In genomic region chr10:83991986-83992753, GRCh38 we compare ENCODE assay signal across 8 cellular contexts.
DNase-seq lines count a peak whose midpoint lies in the region; ATAC-seq, FAIRE-seq and TF ChIP-seq lines count a peak whose summit lies in the region.

No MANE protein-coding gene starts in this region.

- H3K36me3 ChIP-seq in astrocyte (ENCODE audit: insufficient read depth, low read length), result no peaks in the 10 kb centered on the region

- H3K4me3 ChIP-seq in astrocyte (ENCODE audit: insufficient read depth, low read depth, low read length), result no peak overlapping the region

- H4K20me1 ChIP-seq in astrocyte (ENCODE audit: insufficient read depth, low read length), result no peaks in the 10 kb centered on the region

- H3K9me3 ChIP-seq in astrocyte (ENCODE audit: insufficient read depth, low read depth, low read length), result peaks cover 2% of the 10 kb centered on the region

- no peaks in the 10 kb centered on the region for H3K27me3 ChIP-seq in astrocyte (ENCODE audit: insufficient read depth, low read length)

- H3K9ac ChIP-seq in astrocyte (ENCODE audit: low read length), result no peak overlapping the region

- H3K4me2 ChIP-seq in astrocyte (ENCODE audit: low read length), result no peak overlapping the region

- peak; percentile 2 for DNase-seq in Calu3
- DNase-seq in KBM-7, result peak; percentile 30
- no peak for DNase-seq in astrocyte (ENCODE audit: low read depth)
- DNase-seq in retina, result peak; percentile 33
- DNase-seq in activated CD8-positive, alpha-beta memory T cell treated with anti-CD3 and anti-CD28 coated beads, Interleukin-2, amount 50 U/mL, for 48 hours, result no peak
- no peak for DNase-seq in kidney glomerular epithelial cell (lab: John Stamatoyannopoulos, UW)
- DNase-seq in natural killer cell treated with Interleukin-12 subunit alpha and Interleukin-12 subunit beta and Interleukin-15 and Interleukin-18, amount 100 ng/mL, for 72 hours (ENCODE audit: low spot score), result no peak

- H3K27me3 Mint-ChIP-seq in Calu3 (ENCODE audit: unreplicated experiment) (peaks cover 26% of the 10 kb centered on the region), astrocyte (ENCODE audit: low read depth, unreplicated experiment) (peaks cover 10% of the 10 kb centered on the region)
- peaks cover 2 to 7% of the 10 kb centered on the region in 2 donors for H3K27me3 Mint-ChIP-seq in natural killer cell treated with Interleukin-12 subunit alpha and Interleukin-12 subunit beta and Interleukin-15 and Interleukin-18, amount 100 ng/mL, for 72 hours

- BruUV-seq in Calu3 (replicated peaks; lab: Mats Ljungman, UMichigan), result no TSS peak

- no peak overlapping the region for H2AFZ ChIP-seq in astrocyte (ENCODE audit: low read depth, low read length)

- FAIRE-seq in astrocyte (lab: Jason Lieb, UNC), result no peak

- H3K4me1 ChIP-seq in astrocyte (ENCODE audit: insufficient read depth, low read length), result no peaks in the 10 kb centered on the region

- H3K79me2 ChIP-seq in astrocyte (ENCODE audit: insufficient read depth, low read length), result no peaks in the 10 kb centered on the region

- no peak overlapping the region for H3K27ac ChIP-seq in astrocyte (ENCODE audit: low read depth, low read length)

- H3K27ac Mint-ChIP-seq in Calu3 (ENCODE audit: unreplicated experiment) (no peak overlapping the region), astrocyte (ENCODE audit: unreplicated experiment) (no peak overlapping the region)
- H3K27ac Mint-ChIP-seq in natural killer cell treated with Interleukin-12 subunit alpha and Interleukin-12 subunit beta and Interleukin-15 and Interleukin-18, amount 100 ng/mL, for 72 hours, result no peak overlapping the region

- intact Hi-C loops in Calu3 (cut with micrococcal nuclease; ENCODE audit: unreplicated experiment), result no loop called here

- H3K4me3 Mint-ChIP-seq in Calu3 (ENCODE audit: low read depth, unreplicated experiment) (no peak overlapping the region), astrocyte (ENCODE audit: unreplicated experiment) (no peak overlapping the region)
- no peak overlapping the region for H3K4me3 Mint-ChIP-seq in natural killer cell treated with Interleukin-12 subunit alpha and Interleukin-12 subunit beta and Interleukin-15 and Interleukin-18, amount 100 ng/mL, for 72 hours

- no peaks in the 10 kb centered on the region for H3K36me3 Mint-ChIP-seq in Calu3 (ENCODE audit: insufficient read depth, unreplicated experiment)
- H3K36me3 Mint-ChIP-seq in astrocyte (ENCODE audit: low read depth, unreplicated experiment), result no peaks in the 10 kb centered on the region
- H3K36me3 Mint-ChIP-seq in natural killer cell treated with Interleukin-12 subunit alpha and Interleukin-12 subunit beta and Interleukin-15 and Interleukin-18, amount 100 ng/mL, for 72 hours, result no peaks in the 10 kb centered on the region

- H3K9me3 Mint-ChIP-seq in Calu3 (ENCODE audit: low read depth, unreplicated experiment) (no peaks in the 10 kb centered on the region), astrocyte (ENCODE audit: unreplicated experiment) (peaks cover 2% of the 10 kb centered on the region)
- no peaks in the 10 kb centered on the region for H3K9me3 Mint-ChIP-seq in natural killer cell treated with Interleukin-12 subunit alpha and Interleukin-12 subunit beta and Interleukin-15 and Interleukin-18, amount 100 ng/mL, for 72 hours

- in situ Hi-C loops in KBM-7 (cut with MboI; ENCODE audit: low pct_unique_long_range_greater_than_20kb, low sequenced_read_pairs), result no loop called here

- CTCF ChIA-PET in Calu3 (lab: Charles Lee), result no interaction called here

- no peak for TF ChIP-seq CTCF in Calu3 (IDR thresholded peaks at IDR 0.05; ENCODE audit: unreplicated experiment)
- peak; percentile 20 for TF ChIP-seq CTCF in astrocyte (IDR thresholded peaks at IDR 0.05; ENCODE audit: insufficient read depth, low read depth, low read length)

- ATAC-seq in GM19035 (IDR thresholded peaks at IDR 0.05; ENCODE audit: unreplicated experiment), result peak; percentile 50
- ATAC-seq in natural killer cell treated with Interleukin-12 subunit alpha and Interleukin-12 subunit beta and Interleukin-15 and Interleukin-18, amount 100 ng/mL, for 72 hours, result no peak

- H3K4me1 Mint-ChIP-seq in Calu3 (ENCODE audit: low read depth, unreplicated experiment) (no peaks in the 10 kb centered on the region), astrocyte (ENCODE audit: low read depth, unreplicated experiment) (peaks cover 3% of the 10 kb centered on the region)
- H3K4me1 Mint-ChIP-seq in natural killer cell treated with Interleukin-12 subunit alpha and Interleukin-12 subunit beta and Interleukin-15 and Interleukin-18, amount 100 ng/mL, for 72 hours (ENCODE audit: low read depth in 2 of 2), result peaks cover 0 to 22% of the 10 kb centered on the region in 2 donors

Comparison
In these comparisons a context has a peak if more than half of its experiments do, and no peak if none do; other contexts are left out.
1. DNase-seq: peak in Calu3 (single experiment), KBM-7 (single experiment) and retina (single experiment); none in astrocyte (single experiment), activated CD8-positive, alpha-beta memory T cell treated with anti-CD3 and anti-CD28 coated beads, Interleukin-2, amount 50 U/mL, for 48 hours (single experiment), kidney glomerular epithelial cell (single experiment) and natural killer cell treated with Interleukin-12 subunit alpha and Interleukin-12 subunit beta and Interleukin-15 and Interleukin-18, amount 100 ng/mL, for 72 hours (single experiment).